ENCODE assay signal across 8 cellular contexts in the genomic region with DNA sequence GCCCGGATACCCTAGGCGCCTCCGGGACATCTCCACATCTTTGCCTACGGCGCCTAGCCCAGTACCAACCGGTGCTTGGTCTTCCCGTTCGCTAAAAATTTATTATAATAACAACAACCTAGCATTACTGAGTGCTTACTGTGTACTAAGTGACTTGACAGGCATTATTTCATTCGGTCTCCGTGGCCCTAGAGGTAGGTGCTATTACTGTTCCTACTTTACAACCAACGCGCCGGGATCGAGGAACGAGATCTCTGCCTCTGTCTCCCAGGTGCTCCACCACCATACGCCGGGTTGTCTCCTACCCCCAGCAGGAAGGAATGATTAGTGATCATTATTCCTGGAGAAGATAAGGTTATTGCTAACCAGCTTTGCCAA. TPM values are rescaled to one million over a fixed set of nuclear protein-coding genes. Genes with fewer than 3 reads are reported as not detected.
A peak's percentile ranks its signal among the peaks of the same experiment; 100 is the strongest.
DNase-seq lines count a peak whose midpoint lies in the region; ATAC-seq and TF ChIP-seq lines count a peak whose summit lies in the region.

No MANE protein-coding gene starts in this region.

- CTCF ChIA-PET in WTC11 (lab: Charles Lee), result interaction anchor here (0.6 to 4.2 kb wide), 13 partner anchors 11 to 648 kb away, joined by 3 to 33 read pairs (median 4); no protein-coding TSS in a partner anchor

- no peaks in the 10 kb centered on the region for H3K9me3 Mint-ChIP-seq in WTC11

- TF ChIP-seq CTCF in WTC11 (IDR thresholded peaks at IDR 0.05), result no peak
- TF ChIP-seq CTCF in left ventricle myocardium inferior (IDR thresholded peaks at IDR 0.05; ENCODE audit: borderline replicate concordance), result no peak

- no peaks in the 10 kb centered on the region for H3K27me3 ChIP-seq in left ventricle myocardium inferior (ENCODE audit: low read depth)

- H3K4me3 ChIP-seq in left ventricle myocardium inferior, result peak overlapping the region; percentile 87

- intact Hi-C loops in left ventricle myocardium inferior (cut with micrococcal nuclease) (no loop called here), sciatic nerve (cut with DNase I) (loop anchor here (5.0 kb wide), 1 partner anchor 40 kb away; no protein-coding TSS in a partner anchor)

- H3K9me3 ChIP-seq in left ventricle myocardium inferior (replicated peaks), result no peaks in the 10 kb centered on the region

- no peaks in the 10 kb centered on the region for H3K36me3 ChIP-seq in left ventricle myocardium inferior

- H3K4me3 Mint-ChIP-seq in WTC11, result peak overlapping the region; percentile 86

- H3K27me3 Mint-ChIP-seq in WTC11 (ENCODE audit: low read depth), result peaks cover 3% of the 10 kb centered on the region

- no peaks in the 10 kb centered on the region for H3K36me3 Mint-ChIP-seq in WTC11

- H3K27ac Mint-ChIP-seq in WTC11, result peak overlapping the region; percentile 49

- POLR2A ChIA-PET in WTC11 (lab: Charles Lee), result interaction anchor here (0.6 to 2.3 kb wide), 3 partner anchors 13 to 55 kb away, joined by 3 to 9 read pairs (median 5); no protein-coding TSS in a partner anchor

- peaks cover 26% of the 10 kb centered on the region for H3K4me1 Mint-ChIP-seq in WTC11

- H3K4me1 ChIP-seq in left ventricle myocardium inferior, result peaks cover 49% of the 10 kb centered on the region

- ATAC-seq in HG03280 (IDR thresholded peaks at IDR 0.05; ENCODE audit: unreplicated experiment) (peak; percentile 24), WTC11 (peak; percentile 14), sciatic nerve (peak; percentile 1)

- peak; percentile 58 for DNase-seq in activated CD8-positive, alpha-beta memory T cell treated with anti-CD3 and anti-CD28 coated beads for 24 hours
- DNase-seq in activated CD8-positive, alpha-beta memory T cell treated with anti-CD3 and anti-CD28 coated beads, Interleukin-2, amount 50 U/mL, for 4 hours, result no peak
- DNase-seq in WTC11 (ENCODE audit: low spot score), result no peak
- DNase-seq in left ventricle myocardium inferior, result no peak
- no peak for DNase-seq in sciatic nerve (ENCODE audit: low spot score)
- DNase-seq in amniotic stem cell (lab: John Stamatoyannopoulos, UW), result no peak
- no peak for DNase-seq in SIG-M5 treated with dmso at 0.1 percent for 504 hours (lab: John Stamatoyannopoulos, UW; ENCODE audit: unreplicated experiment)

- H3K27ac ChIP-seq in left ventricle myocardium inferior (replicated peaks), result peak overlapping the region; percentile 84

TF ChIP-seq in WTC11, 78 proteins besides CTCF, POLR2A, EP300 and RAD21:
- no peak for TF ChIP-seq NR3C1 (CRISPR knock-in tag; conservative IDR thresholded peaks at IDR 0.05; ENCODE audit: low read depth)
- TF ChIP-seq NR1H2 (CRISPR knock-in tag; IDR thresholded peaks at IDR 0.05), result no peak
- no peak for TF ChIP-seq ZNF317 (CRISPR knock-in tag; IDR thresholded peaks at IDR 0.05; ENCODE audit: borderline replicate concordance, low read depth)
- no peak for TF ChIP-seq ETV6 (CRISPR knock-in tag; IDR thresholded peaks at IDR 0.05)
- no peak for TF ChIP-seq SOX15 (CRISPR knock-in tag; IDR thresholded peaks at IDR 0.05)
- TF ChIP-seq, protein P1, sequence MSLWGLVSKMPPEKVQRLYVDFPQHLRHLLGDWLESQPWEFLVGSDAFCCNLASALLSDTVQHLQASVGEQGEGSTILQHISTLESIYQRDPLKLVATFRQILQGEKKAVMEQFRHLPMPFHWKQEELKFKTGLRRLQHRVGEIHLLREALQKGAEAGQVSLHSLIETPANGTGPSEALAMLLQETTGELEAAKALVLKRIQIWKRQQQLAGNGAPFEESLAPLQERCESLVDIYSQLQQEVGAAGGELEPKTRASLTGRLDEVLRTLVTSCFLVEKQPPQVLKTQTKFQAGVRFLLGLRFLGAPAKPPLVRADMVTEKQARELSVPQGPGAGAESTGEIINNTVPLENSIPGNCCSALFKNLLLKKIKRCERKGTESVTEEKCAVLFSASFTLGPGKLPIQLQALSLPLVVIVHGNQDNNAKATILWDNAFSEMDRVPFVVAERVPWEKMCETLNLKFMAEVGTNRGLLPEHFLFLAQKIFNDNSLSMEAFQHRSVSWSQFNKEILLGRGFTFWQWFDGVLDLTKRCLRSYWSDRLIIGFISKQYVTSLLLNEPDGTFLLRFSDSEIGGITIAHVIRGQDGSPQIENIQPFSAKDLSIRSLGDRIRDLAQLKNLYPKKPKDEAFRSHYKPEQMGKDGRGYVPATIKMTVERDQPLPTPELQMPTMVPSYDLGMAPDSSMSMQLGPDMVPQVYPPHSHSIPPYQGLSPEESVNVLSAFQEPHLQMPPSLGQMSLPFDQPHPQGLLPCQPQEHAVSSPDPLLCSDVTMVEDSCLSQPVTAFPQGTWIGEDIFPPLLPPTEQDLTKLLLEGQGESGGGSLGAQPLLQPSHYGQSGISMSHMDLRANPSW (CRISPR knock-in tag; conservative IDR thresholded peaks at IDR 0.05; ENCODE audit: low read depth), result no peak
- no peak for TF ChIP-seq CREB1 (CRISPR knock-in tag; IDR thresholded peaks at IDR 0.05)
- no peak for TF ChIP-seq EMX1 (CRISPR knock-in tag; IDR thresholded peaks at IDR 0.05)
- no peak for TF ChIP-seq FOXJ3 (CRISPR knock-in tag; IDR thresholded peaks at IDR 0.05; ENCODE audit: borderline replicate concordance)

RNA-seq across cellular contexts. Expression of a gene that starts 0.7 kb away (rescaled TPM):
- total RNA-seq in WTC11 (2021), result 38.9 to 42.5 TPM (median 41.6 TPM) in 3 replicates
- total RNA-seq in left ventricle myocardium inferior, result 15.8 TPM
- 62.8 TPM for total RNA-seq in sciatic nerve
